Comparison of ENCODE assay signal across 1 cellular context in the genomic region with DNA sequence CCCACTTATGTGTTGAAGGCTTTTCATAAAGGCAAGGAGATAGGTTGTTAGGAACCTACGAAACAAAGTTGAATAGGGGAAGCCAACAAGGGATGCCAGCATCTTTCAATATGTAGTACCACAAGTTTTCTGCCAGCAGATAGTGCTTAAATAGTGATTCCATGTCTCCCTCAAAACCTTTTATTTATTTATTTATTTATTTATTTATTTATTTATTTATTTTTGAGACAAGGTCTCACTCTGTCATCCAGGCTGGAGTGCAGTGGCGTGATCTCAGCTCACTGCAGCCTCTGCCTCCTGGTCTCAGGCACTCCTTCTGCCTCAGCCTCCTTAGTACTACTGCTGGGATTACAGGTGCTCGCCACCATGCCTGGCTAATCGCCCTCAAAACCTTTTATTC.
TF ChIP-seq lines count a peak whose summit lies in the region.

No MANE protein-coding gene starts in this region.

TF ChIP-seq in HEK293, 187 proteins besides CTCF, POLR2A, EP300 and RAD21 (continued from another document):
- TF ChIP-seq, protein P1, sequence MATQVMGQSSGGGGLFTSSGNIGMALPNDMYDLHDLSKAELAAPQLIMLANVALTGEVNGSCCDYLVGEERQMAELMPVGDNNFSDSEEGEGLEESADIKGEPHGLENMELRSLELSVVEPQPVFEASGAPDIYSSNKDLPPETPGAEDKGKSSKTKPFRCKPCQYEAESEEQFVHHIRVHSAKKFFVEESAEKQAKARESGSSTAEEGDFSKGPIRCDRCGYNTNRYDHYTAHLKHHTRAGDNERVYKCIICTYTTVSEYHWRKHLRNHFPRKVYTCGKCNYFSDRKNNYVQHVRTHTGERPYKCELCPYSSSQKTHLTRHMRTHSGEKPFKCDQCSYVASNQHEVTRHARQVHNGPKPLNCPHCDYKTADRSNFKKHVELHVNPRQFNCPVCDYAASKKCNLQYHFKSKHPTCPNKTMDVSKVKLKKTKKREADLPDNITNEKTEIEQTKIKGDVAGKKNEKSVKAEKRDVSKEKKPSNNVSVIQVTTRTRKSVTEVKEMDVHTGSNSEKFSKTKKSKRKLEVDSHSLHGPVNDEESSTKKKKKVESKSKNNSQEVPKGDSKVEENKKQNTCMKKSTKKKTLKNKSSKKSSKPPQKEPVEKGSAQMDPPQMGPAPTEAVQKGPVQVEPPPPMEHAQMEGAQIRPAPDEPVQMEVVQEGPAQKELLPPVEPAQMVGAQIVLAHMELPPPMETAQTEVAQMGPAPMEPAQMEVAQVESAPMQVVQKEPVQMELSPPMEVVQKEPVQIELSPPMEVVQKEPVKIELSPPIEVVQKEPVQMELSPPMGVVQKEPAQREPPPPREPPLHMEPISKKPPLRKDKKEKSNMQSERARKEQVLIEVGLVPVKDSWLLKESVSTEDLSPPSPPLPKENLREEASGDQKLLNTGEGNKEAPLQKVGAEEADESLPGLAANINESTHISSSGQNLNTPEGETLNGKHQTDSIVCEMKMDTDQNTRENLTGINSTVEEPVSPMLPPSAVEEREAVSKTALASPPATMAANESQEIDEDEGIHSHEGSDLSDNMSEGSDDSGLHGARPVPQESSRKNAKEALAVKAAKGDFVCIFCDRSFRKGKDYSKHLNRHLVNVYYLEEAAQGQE (tag by site-specific recombination; IDR thresholded peaks at IDR 0.05) = peak; percentile 43; the same call in 1 of the 2 replicates
- TF ChIP-seq ZXDB (tag by site-specific recombination; IDR thresholded peaks at IDR 0.05) = 0 out of 2 replicates have a peak, but pooled peaks have one; percentile 34
- peak; percentile 56 for TF ChIP-seq ZNF623 (tag by site-specific recombination; IDR thresholded peaks at IDR 0.05)
- peak; percentile 74 for TF ChIP-seq ZNF426 (tag by site-specific recombination; IDR thresholded peaks at IDR 0.05)
- peak; percentile 89 for TF ChIP-seq ZNF394 (tag by site-specific recombination; IDR thresholded peaks at IDR 0.05; ENCODE audit: borderline replicate concordance)
- peak; percentile 53; the same call in 1 of the 2 replicates for TF ChIP-seq ZNF140 (tag by site-specific recombination; IDR thresholded peaks at IDR 0.05)
- peak; percentile 59; the same call in 1 of the 2 replicates for TF ChIP-seq ZNF558 (tag by site-specific recombination; IDR thresholded peaks at IDR 0.05)
- TF ChIP-seq ZNF664 (tag by site-specific recombination; IDR thresholded peaks at IDR 0.05) = peak; percentile 47; the same call in 1 of the 2 replicates
- TF ChIP-seq, protein P2, sequence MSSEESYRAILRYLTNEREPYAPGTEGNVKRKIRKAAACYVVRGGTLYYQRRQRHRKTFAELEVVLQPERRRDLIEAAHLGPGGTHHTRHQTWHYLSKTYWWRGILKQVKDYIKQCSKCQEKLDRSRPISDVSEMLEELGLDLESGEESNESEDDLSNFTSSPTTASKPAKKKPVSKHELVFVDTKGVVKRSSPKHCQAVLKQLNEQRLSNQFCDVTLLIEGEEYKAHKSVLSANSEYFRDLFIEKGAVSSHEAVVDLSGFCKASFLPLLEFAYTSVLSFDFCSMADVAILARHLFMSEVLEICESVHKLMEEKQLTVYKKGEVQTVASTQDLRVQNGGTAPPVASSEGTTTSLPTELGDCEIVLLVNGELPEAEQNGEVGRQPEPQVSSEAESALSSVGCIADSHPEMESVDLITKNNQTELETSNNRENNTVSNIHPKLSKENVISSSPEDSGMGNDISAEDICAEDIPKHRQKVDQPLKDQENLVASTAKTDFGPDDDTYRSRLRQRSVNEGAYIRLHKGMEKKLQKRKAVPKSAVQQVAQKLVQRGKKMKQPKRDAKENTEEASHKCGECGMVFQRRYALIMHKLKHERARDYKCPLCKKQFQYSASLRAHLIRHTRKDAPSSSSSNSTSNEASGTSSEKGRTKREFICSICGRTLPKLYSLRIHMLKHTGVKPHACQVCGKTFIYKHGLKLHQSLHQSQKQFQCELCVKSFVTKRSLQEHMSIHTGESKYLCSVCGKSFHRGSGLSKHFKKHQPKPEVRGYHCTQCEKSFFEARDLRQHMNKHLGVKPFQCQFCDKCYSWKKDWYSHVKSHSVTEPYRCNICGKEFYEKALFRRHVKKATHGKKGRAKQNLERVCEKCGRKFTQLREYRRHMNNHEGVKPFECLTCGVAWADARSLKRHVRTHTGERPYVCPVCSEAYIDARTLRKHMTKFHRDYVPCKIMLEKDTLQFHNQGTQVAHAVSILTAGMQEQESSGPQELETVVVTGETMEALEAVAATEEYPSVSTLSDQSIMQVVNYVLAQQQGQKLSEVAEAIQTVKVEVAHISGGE (tag by site-specific recombination; conservative IDR thresholded peaks at IDR 0.05; ENCODE audit: low read depth) = peak; percentile 42; the same call in 1 of the 2 replicates
- TF ChIP-seq, protein P3, sequence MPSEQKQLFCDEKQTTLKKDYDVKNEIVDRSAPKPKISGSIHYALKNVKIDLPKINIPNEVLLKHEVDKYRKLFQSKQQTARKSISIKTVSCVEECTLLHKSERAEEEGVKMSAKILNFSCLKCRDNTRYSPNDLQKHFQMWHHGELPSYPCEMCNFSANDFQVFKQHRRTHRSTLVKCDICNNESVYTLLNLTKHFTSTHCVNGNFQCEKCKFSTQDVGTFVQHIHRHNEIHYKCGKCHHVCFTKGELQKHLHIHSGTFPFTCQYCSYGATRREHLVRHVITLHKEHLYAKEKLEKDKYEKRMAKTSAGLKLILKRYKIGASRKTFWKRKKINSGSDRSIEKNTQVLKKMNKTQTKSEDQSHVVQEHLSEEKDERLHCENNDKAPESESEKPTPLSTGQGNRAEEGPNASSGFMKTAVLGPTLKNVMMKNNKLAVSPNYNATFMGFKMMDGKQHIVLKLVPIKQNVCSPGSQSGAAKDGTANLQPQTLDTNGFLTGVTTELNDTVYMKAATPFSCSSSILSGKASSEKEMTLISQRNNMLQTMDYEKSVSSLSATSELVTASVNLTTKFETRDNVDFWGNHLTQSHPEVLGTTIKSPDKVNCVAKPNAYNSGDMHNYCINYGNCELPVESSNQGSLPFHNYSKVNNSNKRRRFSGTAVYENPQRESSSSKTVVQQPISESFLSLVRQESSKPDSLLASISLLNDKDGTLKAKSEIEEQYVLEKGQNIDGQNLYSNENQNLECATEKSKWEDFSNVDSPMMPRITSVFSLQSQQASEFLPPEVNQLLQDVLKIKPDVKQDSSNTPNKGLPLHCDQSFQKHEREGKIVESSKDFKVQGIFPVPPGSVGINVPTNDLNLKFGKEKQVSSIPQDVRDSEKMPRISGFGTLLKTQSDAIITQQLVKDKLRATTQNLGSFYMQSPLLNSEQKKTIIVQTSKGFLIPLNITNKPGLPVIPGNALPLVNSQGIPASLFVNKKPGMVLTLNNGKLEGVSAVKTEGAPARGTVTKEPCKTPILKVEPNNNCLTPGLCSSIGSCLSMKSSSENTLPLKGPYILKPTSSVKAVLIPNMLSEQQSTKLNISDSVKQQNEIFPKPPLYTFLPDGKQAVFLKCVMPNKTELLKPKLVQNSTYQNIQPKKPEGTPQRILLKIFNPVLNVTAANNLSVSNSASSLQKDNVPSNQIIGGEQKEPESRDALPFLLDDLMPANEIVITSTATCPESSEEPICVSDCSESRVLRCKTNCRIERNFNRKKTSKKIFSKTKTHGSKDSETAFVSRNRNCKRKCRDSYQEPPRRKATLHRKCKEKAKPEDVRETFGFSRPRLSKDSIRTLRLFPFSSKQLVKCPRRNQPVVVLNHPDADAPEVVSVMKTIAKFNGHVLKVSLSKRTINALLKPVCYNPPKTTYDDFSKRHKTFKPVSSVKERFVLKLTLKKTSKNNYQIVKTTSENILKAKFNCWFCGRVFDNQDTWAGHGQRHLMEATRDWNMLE (tag by site-specific recombination; conservative IDR thresholded peaks at IDR 0.05; ENCODE audit: low read depth) = peak; percentile 79
- peak; percentile 60 for TF ChIP-seq ZBTB8A (tag by site-specific recombination; IDR thresholded peaks at IDR 0.05)
- TF ChIP-seq ZNF791 (tag by site-specific recombination; IDR thresholded peaks at IDR 0.05) = 0 out of 2 replicates have a peak, but pooled peaks have one; percentile 11
- TF ChIP-seq ZNF202 (tag by site-specific recombination; IDR thresholded peaks at IDR 0.05; ENCODE audit: borderline replicate concordance) = 0 out of 2 replicates have a peak, but pooled peaks have one; percentile 32
- peak; percentile 8 for TF ChIP-seq ZNF510 (tag by site-specific recombination; IDR thresholded peaks at IDR 0.05; ENCODE audit: insufficient replicate concordance)
